In genomic region chr1:150852731-150853130, GRCh38 we compare ENCODE assay signal across 1 cellular context.
A peak's percentile ranks its signal among the peaks of the same experiment; 100 is the strongest.
TF ChIP-seq lines count a peak whose summit lies in the region.

No MANE protein-coding gene starts in this region.

TF ChIP-seq in GM12878, 131 proteins besides CTCF, POLR2A, EP300 and RAD21:
- TF ChIP-seq SPI1 (IDR thresholded peaks at IDR 0.05; ENCODE audit: borderline replicate concordance, insufficient read depth, low read depth, low read length), result peak; percentile 78; the same call in 1 of the 2 replicates
